ENCODE assay signal across 20 cellular contexts in the genomic region with DNA sequence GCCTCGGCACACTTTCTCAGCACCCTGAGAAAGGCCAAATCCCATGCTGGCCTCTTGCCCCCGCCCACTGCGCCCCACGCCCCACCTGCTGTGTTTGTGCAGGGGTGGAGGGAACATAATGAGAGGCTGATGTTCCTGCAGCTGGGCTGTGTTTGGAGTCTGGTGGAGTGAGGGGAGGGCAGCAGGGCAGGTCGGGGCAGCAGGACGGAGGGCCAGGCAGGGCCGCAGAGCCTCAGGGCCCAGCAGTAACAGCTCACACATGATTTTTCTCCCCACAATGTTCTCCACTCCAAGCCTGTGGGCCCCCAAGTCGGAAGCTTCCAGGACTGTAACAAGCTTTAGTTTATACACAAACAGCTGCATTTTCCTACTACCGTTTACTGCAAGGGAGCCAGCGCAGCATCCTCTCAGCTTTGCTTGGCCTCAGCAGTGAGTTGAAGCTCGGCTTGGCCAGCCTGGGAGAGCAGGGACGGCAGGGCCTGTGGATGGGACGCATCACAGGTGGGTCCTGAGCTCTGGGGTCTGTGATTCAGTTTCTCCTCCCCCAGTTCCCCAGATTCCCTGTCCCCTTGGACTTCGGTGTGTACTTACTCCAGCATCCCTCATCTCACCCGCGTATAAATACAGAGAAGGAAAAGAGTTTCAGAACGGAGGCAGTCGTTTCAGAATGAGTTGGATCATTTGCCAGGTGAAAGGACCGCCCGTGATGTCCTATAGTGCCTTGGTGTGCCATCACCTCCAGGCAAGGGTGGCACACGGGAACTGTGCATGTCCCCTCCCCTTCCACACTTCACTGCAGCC. TPM values are rescaled to one million over a fixed set of nuclear protein-coding genes. Genes with fewer than 3 reads are reported as not detected.
DNase-seq lines count a peak whose midpoint lies in the region; ATAC-seq, FAIRE-seq and TF ChIP-seq lines count a peak whose summit lies in the region.
"Had no signal": no experiment of that assay in that cellular context is flagged by ENCODE, and none has a peak within 500 bp of the region (broad histone marks: within the 10 kb centered on the region; RNA-seq: fewer than 3 reads in every experiment).

No MANE protein-coding gene starts in this region.

- TF ChIP-seq EP300 in HepG2 (IDR thresholded peaks at IDR 0.05; ENCODE audit: low read depth in 2 of 2, low read length in 2 of 2) = no peak
- no peak for TF ChIP-seq EP300 in HepG2 (CRISPR knock-in tag; IDR thresholded peaks at IDR 0.05; ENCODE audit: borderline replicate concordance)

- H3K36me3 ChIP-seq in HUES48 (ENCODE audit: control insufficient read depth, insufficient read depth, low read length) (no peaks in the 10 kb centered on the region), HepG2 (replicated peaks in 1 of 2; ENCODE audit: control insufficient read depth in 1 of 2, insufficient read depth in 2 of 2, low read length in 2 of 2) (no peaks in the 10 kb centered on the region), spleen (no peaks in the 10 kb centered on the region)

- H3K27me3 ChIP-seq in HUES48 (ENCODE audit: control insufficient read depth, insufficient read depth, low read length) (0 out of 2 replicates have a peak, but pooled peaks cover 3% of the 10 kb centered on the region), HepG2 (ENCODE audit: control insufficient read depth in 1 of 2, insufficient read depth in 2 of 2, low read length in 2 of 2) (no peaks in the 10 kb centered on the region), spleen (replicated peaks in 1 of 7) (peaks cover 0 to 13% (median 0%) of the 10 kb centered on the region in 7 donors)

- no peak for TF ChIP-seq RAD21 in HepG2 (CRISPR knock-in tag; IDR thresholded peaks at IDR 0.05)

- ATAC-seq in WTC11 (peak; percentile 25), HepG2 (peak; percentile 52), GM21825 (IDR thresholded peaks at IDR 0.05; ENCODE audit: unreplicated experiment) (no peak)
- ATAC-seq: CD8-positive, alpha-beta T cell; Panc1 had no signal

- peak overlapping the region; percentile 87 for H3K4me2 ChIP-seq in HepG2 (ENCODE audit: low read depth, low read length)

- no peak overlapping the region for H3K27ac Mint-ChIP-seq in WTC11
- H3K27ac Mint-ChIP-seq: B cell; CD8-positive, alpha-beta T cell had no signal

- WGBS in HepG2 (ENCODE audit: low lambda C conversion rate) = 3% methylated on average over 20 of the region's 21 CpGs
- 86 to 95% (median 92%) methylated on average over 21 of the region's 21 CpGs for whole genome bisulfite sequencing in spleen, 5 donors

- H3K4me3 ChIP-seq in HUES48 (ENCODE audit: low read depth, low read length) (no peak overlapping the region), HepG2 (replicated peaks in 1 of 3; ENCODE audit: insufficient read depth in 1 of 3, low read depth in 2 of 3, low read length in 3 of 3) (peak overlapping the region; percentile 50 to 73 (median 64)), spleen (no peak overlapping the region)

- CTCF ChIA-PET in WTC11 (lab: Charles Lee) (interaction anchor here (1.0 to 2.6 kb wide), 8 partner anchors 8 to 242 kb away, joined by 3 to 10 read pairs (median 6); no protein-coding TSS in a partner anchor), HepG2 (lab: Yijun Ruan, JAX; ENCODE audit: low intra/inter-chr PET ratio, low total read pairs) (no interaction called here)

- POLR2A ChIA-PET in WTC11 (lab: Charles Lee) = interaction anchor here (0.5 to 1.3 kb wide), 3 partner anchors 9 to 27 kb away, joined by 3 to 5 read pairs (median 3); no protein-coding TSS in a partner anchor
- POLR2A ChIA-PET in HepG2 (lab: Yijun Ruan, JAX) = interaction anchor here (1.5 to 5.3 kb wide), 6 partner anchors 13 to 99 kb away, joined by 6 to 104 read pairs (median 10); no protein-coding TSS in a partner anchor

- intact Hi-C loops in HepG2 (cut with micrococcal nuclease; ENCODE audit: unreplicated experiment) (loop anchor here (2.0 kb wide), 1 partner anchor 28 kb away; no protein-coding TSS in a partner anchor), spleen (cut with DNase I; ENCODE audit: low total_unique reads) (no loop called here)

- H3K9me3 ChIP-seq in HUES48 (ENCODE audit: control insufficient read depth, insufficient read depth, low read length) (no peaks in the 10 kb centered on the region), HepG2 (ENCODE audit: low read length) (no peaks in the 10 kb centered on the region), spleen (no peaks in the 10 kb centered on the region)

- in situ Hi-C loops in HepG2 (cut with HindIII; ENCODE audit: extremely low pct_ligation_motif_present, low pct_unique_long_range_greater_than_20kb) = no loop called here

- no peaks in the 10 kb centered on the region for H3K9me3 Mint-ChIP-seq in WTC11
- H3K9me3 Mint-ChIP-seq: CD8-positive, alpha-beta T cell had no signal

- no peaks in the 10 kb centered on the region for H3K36me3 Mint-ChIP-seq in WTC11
- H3K36me3 Mint-ChIP-seq: CD8-positive, alpha-beta T cell had no signal

- peak overlapping the region; percentile 63 for H3K27ac ChIP-seq in HUES48 (ENCODE audit: low read depth, low read length)
- H3K27ac ChIP-seq in HepG2 (ENCODE audit: extremely low read length, insufficient read depth, low read length) = peak overlapping the region; percentile 80
- H3K27ac ChIP-seq in spleen = no peak overlapping the region

- H3K4me1 ChIP-seq in HUES48 (ENCODE audit: control insufficient read depth, insufficient read depth, low read length) (peaks cover 26% of the 10 kb centered on the region), HepG2 (ENCODE audit: insufficient read depth, low read length) (peaks cover 89% of the 10 kb centered on the region), spleen (peaks cover 0 to 5% (median 0%) of the 10 kb centered on the region in 6 donors)

- H4K20me1 ChIP-seq in HepG2 (ENCODE audit: insufficient read depth, low read length) = no peaks in the 10 kb centered on the region

- TF ChIP-seq POLR2A in HepG2 (IDR thresholded peaks at IDR 0.05; ENCODE audit: insufficient read depth in 1 of 2, low read depth in 2 of 2, low read length in 2 of 2) = no peak; a peak in 1 of 4 replicates
- TF ChIP-seq POLR2A in spleen (IDR thresholded peaks at IDR 0.05) = no peak

- DNase-seq in WTC11 (ENCODE audit: low spot score) = no peak
- DNase-seq in HepG2 (ENCODE audit: low spot score) = no peak
- peak; percentile 50 for DNase-seq in spleen
- no peak for DNase-seq in NCI-H748 treated with DMSO at 0.1 percent for 48 hours (lab: John Stamatoyannopoulos, UW)
- no peak for DNase-seq in amygdala (lab: John Stamatoyannopoulos, UW)
- DNase-seq: CD8-positive, alpha-beta T cell; DND-41; GF-D8; NCI-H1436; NCI-H2081; NCI-H2227 treated with DMSO at 0.1 percent for 48 hours; NCI-H524 treated with DMSO at 0.1 percent for 48 hours; SHP77 treated with DMSO at 0.1 percent for 48 hours had no signal

- H3K27me3 Mint-ChIP-seq in WTC11 (ENCODE audit: low read depth) = peaks cover 5% of the 10 kb centered on the region; the same call in 1 of the 2 replicates

- no peak overlapping the region for H3K4me3 Mint-ChIP-seq in WTC11
- H3K4me3 Mint-ChIP-seq: B cell; CD8-positive, alpha-beta T cell had no signal

- H3K4me1 Mint-ChIP-seq in WTC11 = peaks cover 12% of the 10 kb centered on the region
- H3K4me1 Mint-ChIP-seq: B cell had no signal

- no peak for FAIRE-seq in HepG2 (lab: Jason Lieb, UNC)
- FAIRE-seq: D721Med, GM19239, H54 had no signal

- no peaks in the 10 kb centered on the region for H3K79me2 ChIP-seq in HepG2 (ENCODE audit: insufficient read depth, low read length)

- BruUV-seq in HepG2 (replicated peaks; lab: Mats Ljungman, UMichigan) = no TSS peak

- TF ChIP-seq CTCF in WTC11 (IDR thresholded peaks at IDR 0.05) (no peak), HepG2 (CRISPR knock-in tag; IDR thresholded peaks at IDR 0.05) (no peak), spleen (IDR thresholded peaks at IDR 0.05 in 8 of 11, conservative IDR thresholded peaks at IDR 0.05 in 3 of 11) (no peak)

- H3K9ac ChIP-seq in HUES48 (ENCODE audit: low read depth, low read length) (no peak overlapping the region), HepG2 (ENCODE audit: insufficient read depth, low read depth, low read length) (peak overlapping the region; percentile 60)

- peak overlapping the region; percentile 48 for H2AFZ ChIP-seq in HepG2 (ENCODE audit: low read length)

RNA-seq across cellular contexts. Expression of a gene that starts 50.9 kb away (rescaled TPM):
- total RNA-seq in WTC11 (2021) (43.8 to 46.6 TPM (median 45.0 TPM) in 3 replicates), HepG2 (2016; rRNA removed; fragmentation: Illumina TruSeq; extraction: Trizol) (45.0 and 45.6 TPM in 2 replicates), spleen (10 to 100 TPM; 20.6 to 26.7 (median 22.3) TPM)
- 11.4 and 11.5 TPM in 2 replicates for total RNA-seq in HepG2 (2016; cell fraction: cytosol; rRNA removed; fragmentation: Illumina TruSeq; extraction: Trizol; ENCODE audit: low read depth)
- 46.3 and 47.2 TPM in 2 replicates for total RNA-seq in HepG2 (2016; cell fraction: insoluble cytoplasmic fraction; rRNA removed; fragmentation: Illumina TruSeq; extraction: Trizol)
- total RNA-seq in HepG2 (2016; cell fraction: membrane; rRNA removed; fragmentation: Illumina TruSeq; extraction: Trizol) = 25.9 and 29.8 TPM in 2 replicates
- total RNA-seq in HepG2 (2016; cell fraction: nucleus; rRNA removed; fragmentation: Illumina TruSeq; extraction: Trizol) = 46.8 and 51.8 TPM in 2 replicates
- polyA plus RNA-seq in HepG2 (2011; rRNA removed) (51.6 and 52.9 TPM in 2 replicates), spleen (10 to 100 TPM; 14.5 to 15.5 (median 15.4) TPM)
- polyA plus RNA-seq in HepG2 (2011; cell fraction: cytosol; rRNA removed) = 42.4 and 53.0 TPM in 2 replicates
- polyA plus RNA-seq in HepG2 (2011; cell fraction: nucleus; rRNA removed) = 68.4 and 69.6 TPM in 2 replicates
- polyA plus RNA-seq in HepG2 (2012) = 36.1 and 41.1 TPM in 2 replicates
- polyA plus RNA-seq in HepG2 (2016; cell fraction: cytosol; fragmentation: Illumina TruSeq; extraction: Trizol; ENCODE audit: low read depth) = 6.0 and 7.2 TPM in 2 replicates
- 43.9 and 44.1 TPM in 2 replicates for polyA plus RNA-seq in HepG2 (2016; cell fraction: insoluble cytoplasmic fraction; fragmentation: Illumina TruSeq; extraction: Trizol; ENCODE audit: low read depth)
- polyA plus RNA-seq in HepG2 (2016; cell fraction: membrane; fragmentation: Illumina TruSeq; extraction: Trizol; ENCODE audit: low read depth) = 16.2 and 17.9 TPM in 2 replicates
- polyA plus RNA-seq in HepG2 (2016; cell fraction: nucleus; fragmentation: Illumina TruSeq; extraction: Trizol; ENCODE audit: insufficient read depth, low read depth) = 85.9 and 93.8 TPM in 2 replicates
- polyA minus RNA-seq in HepG2 (2011; rRNA and poly(A)+ RNA removed; ENCODE audit: low replicate concordance) = 74.1 and 168 TPM in 2 replicates
- polyA minus RNA-seq in HepG2 (2011; cell fraction: cytosol; rRNA and poly(A)+ RNA removed) = 31.0 and 34.3 TPM in 2 replicates
- 60.8 and 66.2 TPM in 2 replicates for polyA minus RNA-seq in HepG2 (2011; cell fraction: nucleus; rRNA and poly(A)+ RNA removed)

RNA-seq across cellular contexts. Expression of a gene that starts 51.0 kb away (rescaled TPM):
- total RNA-seq in WTC11 (2021) (33.1 to 35.3 TPM (median 33.2 TPM) in 3 replicates), HepG2 (2016; rRNA removed; fragmentation: Illumina TruSeq; extraction: Trizol) (25.7 and 30.9 TPM in 2 replicates), spleen (10 to 100 TPM; 15.3 to 32.3 (median 21.0) TPM)
- 4.3 and 4.7 TPM in 2 replicates for total RNA-seq in HepG2 (2016; cell fraction: cytosol; rRNA removed; fragmentation: Illumina TruSeq; extraction: Trizol; ENCODE audit: low read depth)
- 25.2 and 33.9 TPM in 2 replicates for total RNA-seq in HepG2 (2016; cell fraction: insoluble cytoplasmic fraction; rRNA removed; fragmentation: Illumina TruSeq; extraction: Trizol)
- total RNA-seq in HepG2 (2016; cell fraction: membrane; rRNA removed; fragmentation: Illumina TruSeq; extraction: Trizol) = 11.4 and 12.1 TPM in 2 replicates
- total RNA-seq in HepG2 (2016; cell fraction: nucleus; rRNA removed; fragmentation: Illumina TruSeq; extraction: Trizol) = 17.6 and 18.5 TPM in 2 replicates
- polyA plus RNA-seq in HepG2 (2011; rRNA removed) (10.2 and 10.4 TPM in 2 replicates), spleen (10 to 100 TPM in 1 of 3 donors, 1 to 10 TPM in 2; 5.5 to 11.1 (median 6.5) TPM)
- polyA plus RNA-seq in HepG2 (2011; cell fraction: cytosol; rRNA removed) = 6.6 and 10.7 TPM in 2 replicates
- polyA plus RNA-seq in HepG2 (2011; cell fraction: nucleus; rRNA removed) = 3.4 and 4.2 TPM in 2 replicates
- polyA plus RNA-seq in HepG2 (2012) = 8.2 and 8.8 TPM in 2 replicates
- 3.3 and 3.4 TPM in 2 replicates for polyA plus RNA-seq in HepG2 (2016; cell fraction: cytosol; fragmentation: Illumina TruSeq; extraction: Trizol; ENCODE audit: low read depth)
- 27.7 and 31.2 TPM in 2 replicates for polyA plus RNA-seq in HepG2 (2016; cell fraction: insoluble cytoplasmic fraction; fragmentation: Illumina TruSeq; extraction: Trizol; ENCODE audit: low read depth)
- 6.7 and 7.0 TPM in 2 replicates for polyA plus RNA-seq in HepG2 (2016; cell fraction: membrane; fragmentation: Illumina TruSeq; extraction: Trizol; ENCODE audit: low read depth)
- polyA plus RNA-seq in HepG2 (2016; cell fraction: nucleus; fragmentation: Illumina TruSeq; extraction: Trizol; ENCODE audit: insufficient read depth, low read depth) = 14.7 and 15.9 TPM in 2 replicates
- 2.5 and 4.9 TPM in 2 replicates for polyA minus RNA-seq in HepG2 (2011; rRNA and poly(A)+ RNA removed; ENCODE audit: low replicate concordance)
- 3.3 and 6.6 TPM in 2 replicates for polyA minus RNA-seq in HepG2 (2011; cell fraction: cytosol; rRNA and poly(A)+ RNA removed)
- polyA minus RNA-seq in HepG2 (2011; cell fraction: nucleus; rRNA and poly(A)+ RNA removed) = 10.6 and 13.4 TPM in 2 replicates

Comparison
In these comparisons a context has a peak if more than half of its experiments do, and no peak if none do; other contexts are left out.
1. H3K27ac ChIP-seq: peak in HUES48 (single experiment) and HepG2 (single experiment); none in spleen (0 of 8).
2. H3K4me3 ChIP-seq: peak in HepG2 (3 of 3); none in HUES48 (single experiment) and spleen (0 of 8).